ENCODE assay signal across 8 cellular contexts in genomic region chr14:50320279-50320678, GRCh38. TPM values are rescaled to one million over a fixed set of nuclear protein-coding genes. Genes with fewer than 3 reads are reported as not detected.
DNase-seq lines count a peak whose midpoint lies in the region; ATAC-seq and TF ChIP-seq lines count a peak whose summit lies in the region.

No MANE protein-coding gene starts in this region.

- H3K4me3 ChIP-seq in dorsolateral prefrontal cortex (peak overlapping the region in 1 of 59 donors; percentile 61), rectal smooth muscle tissue (ENCODE audit: low read length) (no peak overlapping the region)

- peak; percentile 27 for ATAC-seq in GM18868 (IDR thresholded peaks at IDR 0.05; ENCODE audit: unreplicated experiment)
- peak; percentile 33 for ATAC-seq in HG03103 (IDR thresholded peaks at IDR 0.05; ENCODE audit: low read depth, unreplicated experiment)
- no peak for ATAC-seq in GM18519 (IDR thresholded peaks at IDR 0.05; ENCODE audit: low FRiP score, unreplicated experiment)

- peaks cover 2% of the 10 kb centered on the region for H3K36me3 ChIP-seq in rectal smooth muscle tissue (ENCODE audit: control insufficient read depth, insufficient read depth, low read length)

- DNase-seq in dorsolateral prefrontal cortex (no peak), T-helper 9 cell (no peak), mucosa of gallbladder (ENCODE audit: low spot score) (no peak)
- DNase-seq in activated effector memory CD4-positive, alpha-beta T cell treated with Interleukin-2 at 50 U/mL for 16 hours: no peak

- H3K27me3 ChIP-seq in dorsolateral prefrontal cortex (no peaks in the 10 kb centered on the region), rectal smooth muscle tissue (ENCODE audit: control insufficient read depth, insufficient read depth, low read length) (no peaks in the 10 kb centered on the region)

- no peak for TF ChIP-seq CTCF in dorsolateral prefrontal cortex (IDR thresholded peaks at IDR 0.05 in 54 of 56, conservative IDR thresholded peaks at IDR 0.05 in 2 of 56; ENCODE audit: low read depth in 1 of 56, partially characterized antibody in 56 of 56)

- H3K9ac ChIP-seq in rectal smooth muscle tissue (ENCODE audit: low read length): no peak overlapping the region

- intact Hi-C loops in dorsolateral prefrontal cortex (cut with DNase I): loop anchor here in 1 of 2 donors (5.0 kb wide), 1 partner anchor 457 kb away; no protein-coding TSS in a partner anchor

- H3K27ac ChIP-seq in dorsolateral prefrontal cortex (peak overlapping the region in 55 of 59 donors; percentile 12 to 91 (median 78)), rectal smooth muscle tissue (ENCODE audit: low read depth, low read length) (peak overlapping the region; percentile 58)

- peaks cover 4% of the 10 kb centered on the region for H3K4me1 ChIP-seq in rectal smooth muscle tissue (ENCODE audit: control insufficient read depth, insufficient read depth, low read length)

RNA-seq across cellular contexts. Expression of gene DMAC2L, which starts 8.2 kb away (rescaled TPM):
- total RNA-seq in dorsolateral prefrontal cortex (10 to 100 TPM; 12.3 to 38.0 (median 23.5) TPM), mucosa of gallbladder (15.9 TPM)

RNA-seq across cellular contexts. Expression of gene L2HGDH, which starts 8.2 kb away (rescaled TPM):
- total RNA-seq in dorsolateral prefrontal cortex: 10 to 100 TPM in 119 of 120 experiments, 1 to 10 TPM in 1; 8.9 to 22.1 (median 15.0) TPM
- 7.7 TPM for total RNA-seq in mucosa of gallbladder
